ENCODE assay signal across 9 cellular contexts in genomic region chr12:121578230-121579189, GRCh38. TPM values are rescaled to one million over a fixed set of nuclear protein-coding genes. Genes with fewer than 3 reads are reported as not detected.
DNase-seq lines count a peak whose midpoint lies in the region; ATAC-seq, FAIRE-seq and TF ChIP-seq lines count a peak whose summit lies in the region.
"Had no signal": no experiment of that assay in that cellular context is flagged by ENCODE, and none has a peak within 500 bp of the region (broad histone marks: within the 10 kb centered on the region; RNA-seq: fewer than 3 reads in every experiment).

No MANE protein-coding gene starts in this region.

- H3K4me3 Mint-ChIP-seq in stimulated activated naive CD8-positive, alpha-beta T cell treated with anti-CD3 and anti-CD28 coated beads, Interleukin-15, amount 100 ng/mL, for 72 hours: peak overlapping the region; percentile 95

- CTCF ChIA-PET in BJ (lab: Yijun Ruan, JAX): interaction anchor here (0.5 to 4.5 kb wide), 7 partner anchors 24 to 216 kb away, joined by 3 to 26 read pairs (median 3); no protein-coding TSS in a partner anchor
- CTCF ChIA-PET in mammary epithelial cell (lab: Charles Lee; ENCODE audit: low non-redundant PET): no interaction called here

- H3K4me1 Mint-ChIP-seq in stimulated activated naive CD8-positive, alpha-beta T cell treated with anti-CD3 and anti-CD28 coated beads, Interleukin-15, amount 100 ng/mL, for 72 hours: peaks cover 41% of the 10 kb centered on the region

- no peaks in the 10 kb centered on the region for H3K9me3 Mint-ChIP-seq in stimulated activated naive CD8-positive, alpha-beta T cell treated with anti-CD3 and anti-CD28 coated beads, Interleukin-15, amount 100 ng/mL, for 72 hours

- DNase-seq in BJ (ENCODE audit: low read depth) (no peak), NB4 (ENCODE audit: low read depth) (peak; percentile 62), mammary epithelial cell (no peak), keratinocyte (ENCODE audit: low read depth, low spot score) (no peak)
- peak; percentile 33 to 38 for DNase-seq in stimulated activated naive CD8-positive, alpha-beta T cell treated with anti-CD3 and anti-CD28 coated beads, Interleukin-15, amount 100 ng/mL, for 72 hours

- no peaks in the 10 kb centered on the region for H4K20me1 ChIP-seq in mammary epithelial cell (ENCODE audit: insufficient read depth, low read length)
- H4K20me1 ChIP-seq in keratinocyte (ENCODE audit: control insufficient read depth, extremely low read depth, insufficient read depth, low read length): no peaks in the 10 kb centered on the region

- H3K4me2 ChIP-seq in mammary epithelial cell (ENCODE audit: insufficient read depth, low read depth, low read length) (peak overlapping the region; percentile 95), keratinocyte (ENCODE audit: control insufficient read depth, extremely low read depth, insufficient read depth, low read depth, low read length) (peak overlapping the region; percentile 88)

- H3K27ac ChIP-seq in mammary epithelial cell (ENCODE audit: insufficient read depth, low read depth, low read length) (no peak overlapping the region), keratinocyte (ENCODE audit: control insufficient read depth, insufficient read depth, low read length) (peak overlapping the region; percentile 96)

- POLR2A ChIA-PET in BJ (lab: Charles Lee): no interaction called here

- peak overlapping the region; percentile 57 for H3K4me3 ChIP-seq in BJ (ENCODE audit: low read depth, low read length)
- H3K4me3 ChIP-seq in NB4 (ENCODE audit: low read depth, low read length): peak overlapping the region; percentile 80
- peak overlapping the region; percentile 59 to 84 (median 61) for H3K4me3 ChIP-seq in mammary epithelial cell (replicated peaks in 1 of 3; ENCODE audit: insufficient read depth in 1 of 3, low read depth in 2 of 3, low read length in 3 of 3)
- peak overlapping the region; percentile 48 to 72 (median 70) for H3K4me3 ChIP-seq in keratinocyte (ENCODE audit: control insufficient read depth in 2 of 3, extremely low read depth in 1 of 3, insufficient read depth in 2 of 3, low read depth in 1 of 3, low read length in 3 of 3)

- no peak for TF ChIP-seq POLR2A in NB4 (IDR thresholded peaks at IDR 0.05; ENCODE audit: extremely low read depth, insufficient read length)

- no peaks in the 10 kb centered on the region for H3K9me3 ChIP-seq in mammary epithelial cell (replicated peaks; ENCODE audit: insufficient read depth, low read length)
- no peaks in the 10 kb centered on the region for H3K9me3 ChIP-seq in keratinocyte (ENCODE audit: control insufficient read depth, low read depth, low read length)

- no TSS peak for BruUV-seq in mammary epithelial cell (replicated peaks; lab: Mats Ljungman, UMichigan)

- in situ Hi-C loops in mammary epithelial cell (cut with MboI; ENCODE audit: low sequenced_read_pairs in 2 of 2): no loop called here

- no peak for FAIRE-seq in keratinocyte (lab: Jason Lieb, UNC)

- H3K9ac ChIP-seq in mammary epithelial cell (ENCODE audit: insufficient read depth, low read length) (no peak overlapping the region), keratinocyte (ENCODE audit: control insufficient read depth, extremely low read depth, insufficient read depth, low read length) (peak overlapping the region; percentile 83)

- H3K4me1 ChIP-seq in mammary epithelial cell (ENCODE audit: insufficient read depth, low read length) (peaks cover 21% of the 10 kb centered on the region), keratinocyte (ENCODE audit: control insufficient read depth, extremely low read depth, insufficient read depth, low read length) (peaks cover 53% of the 10 kb centered on the region)

- H2AFZ ChIP-seq in mammary epithelial cell (ENCODE audit: low read depth, low read length) (peak overlapping the region; percentile 87), keratinocyte (ENCODE audit: control insufficient read depth, low read length) (peak overlapping the region; percentile 55)

- no peaks in the 10 kb centered on the region for H3K27me3 Mint-ChIP-seq in stimulated activated naive CD8-positive, alpha-beta T cell treated with anti-CD3 and anti-CD28 coated beads, Interleukin-15, amount 100 ng/mL, for 72 hours

- H3K27ac Mint-ChIP-seq in stimulated activated naive CD8-positive, alpha-beta T cell treated with anti-CD3 and anti-CD28 coated beads, Interleukin-15, amount 100 ng/mL, for 72 hours: peak overlapping the region; percentile 46 to 59

- TF ChIP-seq CTCF in BJ (IDR thresholded peaks at IDR 0.05; ENCODE audit: insufficient read depth, low read depth, low read length) (no peak), NB4 (IDR thresholded peaks at IDR 0.05; ENCODE audit: low read depth, low read length) (no peak), mammary epithelial cell (conservative IDR thresholded peaks at IDR 0.05 in 1 of 2, IDR thresholded peaks at IDR 0.05 in 1 of 2; ENCODE audit: extremely low read depth in 1 of 2, insufficient read depth in 1 of 2, low read depth in 1 of 2, low read length in 2 of 2) (no peak), keratinocyte (optimal IDR thresholded peaks at IDR 0.05 in 1 of 3, IDR thresholded peaks at IDR 0.05 in 1 of 3, conservative IDR thresholded peaks at IDR 0.05 in 1 of 3; ENCODE audit: extremely low read depth in 1 of 3, insufficient read depth in 2 of 3, low read length in 3 of 3) (no peak)

- H3K36me3 ChIP-seq in BJ (ENCODE audit: control insufficient read depth, insufficient read depth, low read length): peaks cover 2% of the 10 kb centered on the region; the same call in 1 of the 2 replicates
- H3K36me3 ChIP-seq in mammary epithelial cell (ENCODE audit: insufficient read depth, low read length): no peaks in the 10 kb centered on the region
- H3K36me3 ChIP-seq in keratinocyte (ENCODE audit: control insufficient read depth in 2 of 2, extremely low read depth in 1 of 2, insufficient read depth in 2 of 2, low read length in 2 of 2): peaks cover 1 to 8% of the 10 kb centered on the region in 2 experiments

- 54% methylated on average over 7 of the region's 77 CpGs for WGBS in mammary epithelial cell (ENCODE audit: low coverage, missing lambda C conversion rate)

- no peaks in the 10 kb centered on the region for H3K79me2 ChIP-seq in mammary epithelial cell (ENCODE audit: insufficient read depth, low read length)
- no peaks in the 10 kb centered on the region for H3K79me2 ChIP-seq in keratinocyte (ENCODE audit: control insufficient read depth, insufficient read depth, low read length)

- ATAC-seq in stimulated activated naive CD8-positive, alpha-beta T cell treated with anti-CD3 and anti-CD28 coated beads, Interleukin-15, amount 100 ng/mL, for 72 hours: peak; percentile 46
- ATAC-seq in GM21367 (IDR thresholded peaks at IDR 0.05; ENCODE audit: unreplicated experiment): no peak
- no peak for ATAC-seq in GM21447 (IDR thresholded peaks at IDR 0.05; ENCODE audit: unreplicated experiment)
- ATAC-seq in GM19328 (IDR thresholded peaks at IDR 0.05; ENCODE audit: unreplicated experiment): no peak
- ATAC-seq: HCT116 had no signal

- H3K27me3 ChIP-seq in BJ (ENCODE audit: control insufficient read depth, insufficient read depth, low read length) (no peaks in the 10 kb centered on the region), mammary epithelial cell (ENCODE audit: insufficient read depth, low read length) (no peaks in the 10 kb centered on the region), keratinocyte (ENCODE audit: control insufficient read depth, extremely low read depth, insufficient read depth, low read length) (no peaks in the 10 kb centered on the region)

- intact Hi-C loops in mammary epithelial cell (cut with micrococcal nuclease): no loop called here

- H3K9me1 ChIP-seq in keratinocyte (ENCODE audit: control insufficient read depth, extremely low read depth, insufficient read depth, low read length): peaks cover 3% of the 10 kb centered on the region

- dilution Hi-C loops in mammary epithelial cell (cut with HindIII; ENCODE audit: low sequenced_read_pairs) (loop anchor here (5.0 kb wide), 2 partner anchors 59 to 106 kb away; no protein-coding TSS in a partner anchor), keratinocyte (cut with MboI; ENCODE audit: extremely low pct_ligation_motif_present, low sequenced_read_pairs) (no loop called here)

RNA-seq across cellular contexts. Expression of gene KDM2B, which starts 2.3 kb away (rescaled TPM):
- polyA plus RNA-seq in BJ (2011; rRNA removed) (7.9 and 15.0 TPM in 2 replicates), mammary epithelial cell (14.3 TPM), keratinocyte (10.0 to 13.9 TPM (median 10.3 TPM) in 3 replicates)
- polyA minus RNA-seq in BJ (2011; rRNA and poly(A)+ RNA removed): 15.6 and 22.4 TPM in 2 replicates
- total RNA-seq in mammary epithelial cell: 10 to 100 TPM; 18.3 to 21.7 TPM
- polyA minus RNA-seq in mammary epithelial cell (20.8 TPM), keratinocyte (26.6 to 81.5 TPM (median 27.8 TPM) in 3 replicates)
- 9.4 TPM for polyA plus RNA-seq in keratinocyte (2011; ENCODE audit: low read depth)
- polyA plus RNA-seq in keratinocyte (2011; cell fraction: cytosol; rRNA removed): 7.9 and 9.5 TPM in 2 replicates
- 21.3 and 27.0 TPM in 2 replicates for polyA plus RNA-seq in keratinocyte (2011; cell fraction: nucleus; rRNA removed)
- polyA plus RNA-seq in keratinocyte (2012; ENCODE audit: low replicate concordance): 14.1 and 15.5 TPM in 2 replicates
- polyA minus RNA-seq in keratinocyte (2011; cell fraction: cytosol; rRNA and poly(A)+ RNA removed): 13.4 TPM
- polyA minus RNA-seq in keratinocyte (2011; cell fraction: nucleus; rRNA and poly(A)+ RNA removed): 10.6 and 24.5 TPM in 2 replicates

RNA-seq across cellular contexts. Expression of gene ORAI1, which starts 47.8 kb away (rescaled TPM):
- 20.3 and 28.3 TPM in 2 replicates for polyA plus RNA-seq in BJ (2011; rRNA removed)
- 20.6 and 20.8 TPM in 2 replicates for polyA minus RNA-seq in BJ (2011; rRNA and poly(A)+ RNA removed)
- total RNA-seq in mammary epithelial cell: 10 to 100 TPM in 1 of 2 donors, 1 to 10 TPM in 1; 3.3 to 23.1 TPM
- 21.8 TPM for polyA plus RNA-seq in mammary epithelial cell
- 10.4 TPM for polyA minus RNA-seq in mammary epithelial cell
- 17.1 to 29.4 TPM (median 26.4 TPM) in 3 replicates for polyA plus RNA-seq in keratinocyte
- 2.9 TPM for polyA plus RNA-seq in keratinocyte (2011; ENCODE audit: low read depth)
- 31.1 and 63.8 TPM in 2 replicates for polyA plus RNA-seq in keratinocyte (2011; cell fraction: cytosol; rRNA removed)
- polyA plus RNA-seq in keratinocyte (2011; cell fraction: nucleus; rRNA removed): 14.4 and 25.0 TPM in 2 replicates
- 18.7 and 40.0 TPM in 2 replicates for polyA plus RNA-seq in keratinocyte (2012; ENCODE audit: low replicate concordance)
- 24.1 to 41.4 TPM (median 25.1 TPM) in 3 replicates for polyA minus RNA-seq in keratinocyte
- polyA minus RNA-seq in keratinocyte (2011; cell fraction: cytosol; rRNA and poly(A)+ RNA removed): 87.5 TPM
- polyA minus RNA-seq in keratinocyte (2011; cell fraction: nucleus; rRNA and poly(A)+ RNA removed): 12.6 and 17.3 TPM in 2 replicates

Comparison
In these comparisons a context has a peak if more than half of its experiments do, and no peak if none do; other contexts are left out.
1. DNase-seq: peak in NB4 (single experiment) and stimulated activated naive CD8-positive, alpha-beta T cell treated with anti-CD3 and anti-CD28 coated beads, Interleukin-15, amount 100 ng/mL, for 72 hours (2 of 2); none in BJ (single experiment), mammary epithelial cell (single experiment) and keratinocyte (single experiment).
2. Peak in every context shown above with its lines, with median percentiles within 50 percentile points of each other: H3K4me3 ChIP-seq.